1 cellular context compared by ENCODE assay signal in genomic region chr1:201946224-201946908, GRCh38.
TF ChIP-seq lines count a peak whose summit lies in the region.

Gene LMOD1, minus strand, starts transcription at chr1:201946548. Its CDS starts 208 bp downstream, at chr1:201946340.

TF ChIP-seq in H1, 55 proteins besides CTCF, POLR2A, EP300 and RAD21 (continued from another document):
- TF ChIP-seq CHD7 (IDR thresholded peaks at IDR 0.05; ENCODE audit: insufficient replicate concordance, low read length): no peak
- peak; percentile 65; the same call in 1 of the 2 replicates for TF ChIP-seq TAF1 (IDR thresholded peaks at IDR 0.05; ENCODE audit: low read depth, low read length)
- no peak for TF ChIP-seq NRF1 (IDR thresholded peaks at IDR 0.05; ENCODE audit: low read depth, low read length)
- no peak for TF ChIP-seq RBBP5 (IDR thresholded peaks at IDR 0.05; ENCODE audit: borderline replicate concordance, low read depth, low read length)
- TF ChIP-seq KDM4A (IDR thresholded peaks at IDR 0.05; ENCODE audit: low read depth, low read length, severe bottlenecking): peak; percentile 7
- TF ChIP-seq SUZ12 (IDR thresholded peaks at IDR 0.05; ENCODE audit: low read length): no peak
- TF ChIP-seq USF2 (IDR thresholded peaks at IDR 0.05; ENCODE audit: low read length): no peak
- TF ChIP-seq KDM1A (IDR thresholded peaks at IDR 0.05; ENCODE audit: borderline replicate concordance, low read length): no peak
- no peak for TF ChIP-seq ASH2L (IDR thresholded peaks at IDR 0.05; ENCODE audit: low read length)
- no peak for TF ChIP-seq RFX5 (IDR thresholded peaks at IDR 0.05; ENCODE audit: borderline replicate concordance, low read depth, low read length)
- no peak for TF ChIP-seq JUN (IDR thresholded peaks at IDR 0.05; ENCODE audit: low read depth, low read length)
- peak; percentile 49; the same call in 1 of the 2 replicates for TF ChIP-seq TBP (IDR thresholded peaks at IDR 0.05; ENCODE audit: low read depth, low read length)
- TF ChIP-seq BRCA1 (IDR thresholded peaks at IDR 0.05; ENCODE audit: low read depth, low read length): no peak
- TF ChIP-seq RNF2 (IDR thresholded peaks at IDR 0.05; ENCODE audit: borderline replicate concordance, low read depth, low read length, missing control alignments, poor library complexity, severe bottlenecking): no peak
- TF ChIP-seq HDAC2 (IDR thresholded peaks at IDR 0.05; ENCODE audit: borderline replicate concordance in 1 of 2, low read depth in 2 of 2, low read length in 2 of 2): no peak
TF ChIP-seq in H1: peak in this region for 9.
